In the genomic region with DNA sequence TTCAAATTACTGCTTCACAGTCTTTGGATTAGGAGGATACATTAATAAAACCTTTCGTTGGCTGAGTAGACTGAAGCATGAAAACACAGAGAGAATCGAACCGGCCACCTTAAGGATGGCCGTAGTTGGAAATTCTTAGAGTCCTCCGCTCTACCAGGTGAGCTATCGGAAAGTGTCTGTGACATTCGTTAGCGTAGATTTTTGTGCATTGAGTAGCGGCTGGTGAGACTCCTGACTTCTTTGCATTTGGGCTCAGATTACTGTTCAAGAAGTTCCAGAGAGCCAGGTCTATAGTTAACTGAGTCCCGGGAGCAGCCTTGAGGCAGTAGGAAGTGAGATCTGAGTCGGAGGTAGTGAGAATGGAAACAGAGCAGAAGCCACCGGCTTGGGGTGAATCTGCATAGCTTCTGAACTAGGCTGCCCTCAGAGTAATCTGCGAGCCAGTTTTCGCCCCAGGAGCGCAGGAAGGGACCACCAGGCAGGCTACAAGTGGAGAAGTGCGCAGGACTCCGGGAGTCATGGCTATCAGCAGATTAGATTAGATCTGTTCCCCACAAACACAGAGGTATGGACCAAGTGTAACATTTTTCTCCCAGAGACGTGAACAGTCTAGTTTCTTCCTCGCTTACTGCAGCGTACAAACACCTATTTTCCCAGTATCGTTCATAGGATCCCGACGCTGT, we compare ENCODE assay signal across 1 cellular context.
A peak's percentile ranks its signal among the peaks of the same experiment; 100 is the strongest.
TF ChIP-seq lines count a peak whose summit lies in the region.

No MANE protein-coding gene starts in this region.

TF ChIP-seq in A549, 52 proteins besides CTCF, POLR2A, EP300 and RAD21 (continued from another document):
- TF ChIP-seq ZFP36 (IDR thresholded peaks at IDR 0.05; ENCODE audit: borderline replicate concordance, partially characterized antibody) = no peak
- TF ChIP-seq, protein P1, sequence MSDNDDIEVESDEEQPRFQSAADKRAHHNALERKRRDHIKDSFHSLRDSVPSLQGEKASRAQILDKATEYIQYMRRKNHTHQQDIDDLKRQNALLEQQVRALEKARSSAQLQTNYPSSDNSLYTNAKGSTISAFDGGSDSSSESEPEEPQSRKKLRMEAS (IDR thresholded peaks at IDR 0.05) = peak; percentile 35; the same call in 1 of the 2 replicates
- TF ChIP-seq MAFK (IDR thresholded peaks at IDR 0.05; ENCODE audit: partially characterized antibody) = no peak
